22 cellular contexts compared by ENCODE assay signal in the genomic region with DNA sequence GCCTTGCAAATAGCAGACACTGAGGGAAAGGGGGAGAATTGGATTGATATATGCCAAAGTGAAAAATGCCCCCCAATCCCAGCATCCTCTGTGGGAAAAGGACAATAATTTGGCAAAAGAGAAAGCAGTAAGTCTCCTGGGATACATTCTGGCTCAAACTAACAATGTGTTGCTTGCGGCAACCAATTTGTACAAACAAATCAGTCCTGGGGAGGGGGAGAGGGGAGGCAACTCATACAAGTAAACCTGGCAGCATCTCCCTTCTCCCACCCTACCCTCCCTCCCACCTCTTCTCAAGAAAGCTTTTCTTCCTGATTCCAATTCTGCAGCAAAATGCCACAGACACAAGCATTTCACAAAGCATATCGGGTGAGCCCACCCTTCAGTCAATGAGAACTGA. TPM values are rescaled to one million over a fixed set of nuclear protein-coding genes. Genes with fewer than 3 reads are reported as not detected.
"Had no signal": no experiment of that assay in that cellular context is flagged by ENCODE, and none has a peak within 500 bp of the region (broad histone marks: within the 10 kb centered on the region; RNA-seq: fewer than 3 reads in every experiment).

No MANE protein-coding gene starts in this region.

- H3K4me3 Mint-ChIP-seq: activated CD4-positive, alpha-beta memory T cell treated with anti-CD3 and anti-CD28 coated beads for 36 hours; activated CD4-positive, alpha-beta T cell treated with anti-CD3 and anti-CD28 coated beads for 36 hours; activated CD8-positive, alpha-beta memory T cell treated with anti-CD3 and anti-CD28 coated beads, Interleukin-2, amount 10 ng/mL, durations not matched to agents 7 days and 5 days; activated T-cell treated with anti-CD3 and anti-CD28 coated beads, Interleukin-2, amount 50 U/mL, for 24 hours; immature natural killer cell; naive thymus-derived CD4-positive, alpha-beta T cell; T-helper 17 cell had no signal

- H3K27ac ChIP-seq: esophagus squamous epithelium, foreskin keratinocyte, parathyroid adenoma, uterus, WERI-Rb-1 had no signal

- DNase-seq: activated CD4-positive, alpha-beta memory T cell treated with anti-CD3 and anti-CD28 coated beads for 36 hours; activated CD4-positive, alpha-beta T cell treated with anti-CD3 and anti-CD28 coated beads for 36 hours; activated CD8-positive, alpha-beta memory T cell treated with anti-CD3 and anti-CD28 coated beads, Interleukin-2, amount 10 ng/mL, durations not matched to agents 7 days and 5 days; activated effector memory CD4-positive, alpha-beta T cell treated with Interleukin-2 at 50 U/mL for 16 hours; activated naive CD4-positive, alpha-beta T cell treated with anti-CD3 and anti-CD28 coated beads, Interleukin-2, amount 50 U/mL, for 16 hours; activated T-cell treated with anti-CD3 and anti-CD28 coated beads, Interleukin-2, amount 50 U/mL, for 24 hours; central memory CD4-positive, alpha-beta T cell; cortex of kidney; effector CD8-positive, alpha-beta T cell; esophagus squamous epithelium; foreskin keratinocyte; immature natural killer cell; left cardiac atrium; naive thymus-derived CD4-positive, alpha-beta T cell; small intestine; stimulated activated CD4-positive, alpha-beta T cell treated with anti-CD3 and anti-CD28 coated beads, Interleukin-4, amount 100 ng/mL, for 24 hours; T-helper 17 cell; uterus; WERI-Rb-1 had no signal

- H3K4me1 ChIP-seq: parathyroid adenoma, uterus had no signal

- ATAC-seq: activated CD4-positive, alpha-beta T cell treated with anti-CD3 and anti-CD28 coated beads for 36 hours; activated CD8-positive, alpha-beta memory T cell treated with anti-CD3 and anti-CD28 coated beads, Interleukin-2, amount 10 ng/mL, durations not matched to agents 7 days and 5 days; foreskin keratinocyte; left cardiac atrium; naive thymus-derived CD4-positive, alpha-beta T cell; T-helper 17 cell had no signal

- H3K27ac Mint-ChIP-seq: activated CD4-positive, alpha-beta memory T cell treated with anti-CD3 and anti-CD28 coated beads for 36 hours; activated CD4-positive, alpha-beta T cell treated with anti-CD3 and anti-CD28 coated beads for 36 hours; activated CD8-positive, alpha-beta memory T cell treated with anti-CD3 and anti-CD28 coated beads, Interleukin-2, amount 10 ng/mL, durations not matched to agents 7 days and 5 days; activated T-cell treated with anti-CD3 and anti-CD28 coated beads, Interleukin-2, amount 50 U/mL, for 24 hours; immature natural killer cell; naive thymus-derived CD4-positive, alpha-beta T cell; T-helper 17 cell had no signal

- H3K4me1 Mint-ChIP-seq: activated CD4-positive, alpha-beta T cell treated with anti-CD3 and anti-CD28 coated beads for 36 hours; activated CD8-positive, alpha-beta memory T cell treated with anti-CD3 and anti-CD28 coated beads, Interleukin-2, amount 10 ng/mL, durations not matched to agents 7 days and 5 days; immature natural killer cell; naive thymus-derived CD4-positive, alpha-beta T cell; T-helper 17 cell had no signal

- H2AFZ ChIP-seq: parathyroid adenoma had no signal

- H3K9me3 Mint-ChIP-seq: activated CD4-positive, alpha-beta memory T cell treated with anti-CD3 and anti-CD28 coated beads for 36 hours; activated T-cell treated with anti-CD3 and anti-CD28 coated beads, Interleukin-2, amount 50 U/mL, for 24 hours; immature natural killer cell had no signal

- H3K27me3 ChIP-seq: foreskin keratinocyte, tibial nerve, uterus had no signal

- H3K9ac ChIP-seq: parathyroid adenoma had no signal

- H3K9me3 ChIP-seq: esophagus squamous epithelium, tibial nerve, uterus had no signal

- H3K79me2 ChIP-seq: parathyroid adenoma had no signal

- H3K36me3 Mint-ChIP-seq: activated CD4-positive, alpha-beta memory T cell treated with anti-CD3 and anti-CD28 coated beads for 36 hours; activated CD8-positive, alpha-beta memory T cell treated with anti-CD3 and anti-CD28 coated beads, Interleukin-2, amount 10 ng/mL, durations not matched to agents 7 days and 5 days; immature natural killer cell; naive thymus-derived CD4-positive, alpha-beta T cell had no signal

RNA-seq across cellular contexts. Expression of gene STON2, which starts 57.0 kb away (rescaled TPM):
- total RNA-seq: endothelial cell of umbilical vein had no signal
